8 cellular contexts compared by ENCODE assay signal in the genomic region with DNA sequence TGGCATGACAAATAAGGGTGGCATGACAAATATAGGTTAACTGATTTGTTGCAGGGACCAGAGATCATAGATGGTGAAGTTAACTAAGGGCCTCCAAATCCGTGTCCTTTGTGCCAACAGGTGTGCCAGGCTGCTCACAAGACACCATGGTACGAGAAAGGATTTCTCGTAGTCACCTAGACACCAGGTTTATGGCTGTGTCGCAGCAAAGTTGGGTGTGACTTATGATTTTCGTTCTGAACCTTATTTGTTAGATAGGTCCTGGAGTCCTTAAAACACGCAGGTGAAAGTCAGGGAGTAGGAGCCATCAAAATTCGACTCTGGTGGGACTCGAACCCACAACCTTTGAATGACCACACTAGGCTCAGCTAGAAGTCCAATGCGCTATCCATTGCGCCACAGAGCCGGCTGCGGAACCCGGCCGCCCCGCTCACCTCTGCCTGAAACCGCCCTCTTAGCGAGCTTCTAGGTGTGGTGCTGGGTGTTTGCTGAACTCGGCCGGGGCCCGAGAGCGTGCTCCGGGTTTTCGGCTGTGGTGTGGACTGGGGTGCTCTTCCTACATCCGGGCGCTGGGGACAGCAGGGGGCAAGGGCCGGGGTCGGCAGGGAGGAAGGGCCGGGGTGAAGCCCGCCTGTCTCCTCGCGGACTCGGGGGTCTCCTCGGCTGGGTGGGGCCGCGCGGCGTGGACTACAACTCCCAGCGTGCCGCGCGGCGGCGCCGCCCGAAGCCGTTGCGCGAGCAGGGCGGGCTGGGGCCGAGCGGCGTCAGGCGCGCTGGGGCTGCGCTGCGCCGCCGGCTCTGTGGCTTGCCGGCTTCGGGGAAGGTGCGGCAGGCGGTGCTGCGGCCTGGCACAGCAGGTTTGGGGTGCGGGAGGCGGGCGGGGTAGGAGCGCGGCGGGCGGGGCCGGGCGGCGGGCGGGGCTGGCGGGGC. TPM values are rescaled to one million over a fixed set of nuclear protein-coding genes. Genes with fewer than 3 reads are reported as not detected.
A peak's percentile ranks its signal among the peaks of the same experiment; 100 is the strongest.
DNase-seq lines count a peak whose midpoint lies in the region; ATAC-seq and TF ChIP-seq lines count a peak whose summit lies in the region.

A gene (plus strand): TSS at position 767 of the 930 bp plus-strand sequence. CDS start 2,606 bp downstream, outside the sequence.

- peak within 1 kb of the TSS; percentile 88 for H3K4me3 Mint-ChIP-seq in activated CD4-positive, alpha-beta T cell treated with anti-CD3 and anti-CD28 coated beads for 36 hours

- peaks cover 6% of the 10 kb centered on the region for H3K4me1 Mint-ChIP-seq in activated CD4-positive, alpha-beta T cell treated with anti-CD3 and anti-CD28 coated beads for 36 hours

- POLR2A ChIA-PET in activated CD4-positive, alpha-beta T cell treated with anti-CD3 and anti-CD28 coated beads for 36 hours (lab: Charles Lee), result interaction anchor here (0.6 kb wide), 2 partner anchors 20 to 587 kb away, joined by 3 to 7 read pairs; no protein-coding TSS in a partner anchor

- no peaks in the 10 kb centered on the region for H3K27me3 Mint-ChIP-seq in activated CD4-positive, alpha-beta T cell treated with anti-CD3 and anti-CD28 coated beads for 36 hours

- peak; percentile 91 for ATAC-seq in GM18511 (IDR thresholded peaks at IDR 0.05; ENCODE audit: unreplicated experiment)
- peak; percentile 68 for ATAC-seq in HG03064 (IDR thresholded peaks at IDR 0.05; ENCODE audit: low read depth, unreplicated experiment)
- ATAC-seq in activated CD4-positive, alpha-beta T cell treated with anti-CD3 and anti-CD28 coated beads for 36 hours, result peak; percentile 93

- intact Hi-C loops in activated CD4-positive, alpha-beta T cell treated with anti-CD3 and anti-CD28 coated beads for 36 hours (cut with DNase I, micrococcal nuclease), result loop anchor here (1.0 to 5.0 kb wide), 16 partner anchors 17 to 696 kb away; a partner anchor contains a TSS

- H3K27ac Mint-ChIP-seq in activated CD4-positive, alpha-beta T cell treated with anti-CD3 and anti-CD28 coated beads for 36 hours, result peak within 1 kb of the TSS; percentile 83

- no peak for TF ChIP-seq CTCF in choroid plexus epithelial cell (conservative IDR thresholded peaks at IDR 0.05; ENCODE audit: low read depth, low read length)

- DNase-seq in 8988T (peak; percentile 80), NCI-H345 treated with DMSO at 0.1 percent for 48 hours (lab: John Stamatoyannopoulos, UW; ENCODE audit: unreplicated experiment) (peak; percentile 59), choroid plexus epithelial cell (ENCODE audit: low read depth) (peak; percentile 75), kidney tubule cell (ENCODE audit: low spot score) (peak; percentile 96)
- DNase-seq in activated CD4-positive, alpha-beta T cell treated with anti-CD3 and anti-CD28 coated beads for 36 hours, result peak; percentile 88
- DNase-seq in stimulated activated CD4-positive, alpha-beta T cell treated with anti-CD3 and anti-CD28 coated beads, Interleukin-1b, Interleukin-23, amount 100 ng/mL, for 24 hours (ENCODE audit: low read depth in 4 of 4, low spot score in 1 of 4), result peak; percentile 53 to 75 (median 62)

- H3K4me3 ChIP-seq in choroid plexus epithelial cell (ENCODE audit: low read depth, low read length), result peak within 1 kb of the TSS; percentile 71

- H3K36me3 Mint-ChIP-seq in activated CD4-positive, alpha-beta T cell treated with anti-CD3 and anti-CD28 coated beads for 36 hours (ENCODE audit: low read depth), result peaks cover 9% of the 10 kb centered on the region

- H3K9me3 Mint-ChIP-seq in activated CD4-positive, alpha-beta T cell treated with anti-CD3 and anti-CD28 coated beads for 36 hours (ENCODE audit: low read depth), result no peaks in the 10 kb centered on the region

- CTCF ChIA-PET in activated CD4-positive, alpha-beta T cell treated with anti-CD3 and anti-CD28 coated beads for 36 hours (lab: Charles Lee), result interaction anchor here (0.6 to 1.4 kb wide), 3 partner anchors 20 to 1778 kb away, joined by 3 to 5 read pairs (median 3); no protein-coding TSS in a partner anchor

RNA-seq across cellular contexts. Expression of the gene that starts here (rescaled TPM):
- total RNA-seq in activated CD4-positive, alpha-beta T cell treated with anti-CD3 and anti-CD28 coated beads for 36 hours, result 10 to 100 TPM in 1 of 2 experiments, 1 to 10 TPM in 1; 8.4 to 10.2 TPM

Comparison
In these comparisons a context has a peak if more than half of its experiments do, and no peak if none do; other contexts are left out.
1. Peak in every context shown above with its lines: DNase-seq, ATAC-seq and H3K4me3 ChIP-seq.